Comparison of ENCODE assay signal across 8 cellular contexts in the genomic region with DNA sequence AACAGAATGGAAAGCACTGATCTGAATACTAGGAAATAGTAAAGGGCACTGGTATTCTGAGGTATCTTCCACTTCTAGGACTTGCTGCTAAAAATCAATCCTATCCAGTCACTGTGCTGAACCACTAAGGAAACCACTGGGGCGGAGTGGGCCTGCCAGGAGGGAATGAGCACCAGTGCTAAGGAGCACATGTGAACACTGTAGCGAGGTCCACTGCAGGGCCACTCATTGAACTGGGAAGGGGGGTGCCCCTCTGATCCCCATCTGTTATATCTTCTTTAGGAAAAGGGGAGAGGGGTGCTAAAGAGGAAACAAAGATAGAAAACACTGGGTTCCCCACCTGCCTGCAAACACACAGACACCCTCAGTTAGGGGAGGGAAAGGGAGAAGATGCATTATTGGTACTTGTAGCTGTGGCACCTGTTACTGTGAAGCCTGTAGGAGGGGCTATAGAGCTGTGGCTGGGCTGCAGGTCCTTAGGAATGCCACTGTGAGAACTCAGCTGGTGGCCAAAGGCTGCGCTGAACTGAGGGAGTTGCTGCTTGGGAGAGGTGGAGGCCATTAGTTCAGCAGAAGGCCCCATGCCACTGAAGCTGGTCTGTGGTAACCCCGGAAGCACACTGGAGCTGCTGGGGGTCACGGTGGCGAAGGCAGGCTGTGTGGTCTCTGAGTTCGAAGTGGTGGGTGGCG.
DNase-seq lines count a peak whose midpoint lies in the region; ATAC-seq, FAIRE-seq and TF ChIP-seq lines count a peak whose summit lies in the region.

No MANE protein-coding gene starts in this region.

- no peaks in the 10 kb centered on the region for H3K9me3 ChIP-seq in keratinocyte (ENCODE audit: control insufficient read depth, low read depth, low read length)

- H3K9ac ChIP-seq in keratinocyte (ENCODE audit: control insufficient read depth, extremely low read depth, insufficient read depth, low read length), result no peak overlapping the region

- H3K36me3 ChIP-seq in keratinocyte (ENCODE audit: control insufficient read depth in 2 of 2, extremely low read depth in 1 of 2, insufficient read depth in 2 of 2, low read length in 2 of 2), result peaks cover 8 to 12% of the 10 kb centered on the region in 2 experiments

- H3K4me1 ChIP-seq in keratinocyte (ENCODE audit: control insufficient read depth, extremely low read depth, insufficient read depth, low read length), result peaks cover 4% of the 10 kb centered on the region

- no peaks in the 10 kb centered on the region for H3K79me2 ChIP-seq in keratinocyte (ENCODE audit: control insufficient read depth, insufficient read depth, low read length)

- H3K4me2 ChIP-seq in keratinocyte (ENCODE audit: control insufficient read depth, extremely low read depth, insufficient read depth, low read depth, low read length), result no peak overlapping the region

- DNase-seq in D341Med (ENCODE audit: low spot score) (peak; percentile 59), keratinocyte (ENCODE audit: low read depth, low spot score) (no peak), hepatic stellate cell (ENCODE audit: low spot score) (no peak), anterior cingulate cortex (lab: John Stamatoyannopoulos, UW) (no peak), HPDE6-E6E7 (ENCODE audit: extremely low spot score) (no peak)
- DNase-seq in stimulated activated CD4-positive, alpha-beta T cell treated with anti-CD3 and anti-CD28 coated beads, Interleukin-12 subunit alpha, Interleukin-12 subunit beta, amount 100 ng/mL, for 4 hours, result no peak

- H2AFZ ChIP-seq in keratinocyte (ENCODE audit: control insufficient read depth, low read length), result no peak overlapping the region

- peak; percentile 63 for ATAC-seq in GM21825 (IDR thresholded peaks at IDR 0.05; ENCODE audit: unreplicated experiment)
- ATAC-seq in SK-N-SH treated with all-trans-retinoic acid at 6 μM for 48 hours, result peak; percentile 87

- H3K27me3 ChIP-seq in keratinocyte (ENCODE audit: control insufficient read depth, extremely low read depth, insufficient read depth, low read length), result no peaks in the 10 kb centered on the region

- no peaks in the 10 kb centered on the region for H4K20me1 ChIP-seq in keratinocyte (ENCODE audit: control insufficient read depth, extremely low read depth, insufficient read depth, low read length)

- H3K27ac ChIP-seq in keratinocyte (ENCODE audit: control insufficient read depth, insufficient read depth, low read length), result no peak overlapping the region

- H3K9me1 ChIP-seq in keratinocyte (ENCODE audit: control insufficient read depth, extremely low read depth, insufficient read depth, low read length), result no peaks in the 10 kb centered on the region

- TF ChIP-seq CTCF in keratinocyte (optimal IDR thresholded peaks at IDR 0.05 in 1 of 3, IDR thresholded peaks at IDR 0.05 in 1 of 3, conservative IDR thresholded peaks at IDR 0.05 in 1 of 3; ENCODE audit: extremely low read depth in 1 of 3, insufficient read depth in 2 of 3, low read length in 3 of 3), result peak; percentile 18 to 40 (median 20)

- H3K4me3 ChIP-seq in keratinocyte (ENCODE audit: control insufficient read depth in 2 of 3, extremely low read depth in 1 of 3, insufficient read depth in 2 of 3, low read depth in 1 of 3, low read length in 3 of 3), result no peak overlapping the region

- no peak for FAIRE-seq in keratinocyte (lab: Jason Lieb, UNC)

- dilution Hi-C loops in keratinocyte (cut with MboI; ENCODE audit: extremely low pct_ligation_motif_present, low sequenced_read_pairs), result no loop called here

TF ChIP-seq in SK-N-SH treated with all-trans-retinoic acid at 6 μM for 48 hours, 23 proteins besides CTCF, POLR2A, EP300 and RAD21:
- TF ChIP-seq PPARA (CRISPR knock-in tag; IDR thresholded peaks at IDR 0.05; ENCODE audit: borderline replicate concordance) (no peak), BACH2 (CRISPR knock-in tag; IDR thresholded peaks at IDR 0.05; ENCODE audit: borderline replicate concordance) (no peak), ZNF8 (CRISPR knock-in tag; IDR thresholded peaks at IDR 0.05) (no peak), OSR1 (CRISPR knock-in tag; IDR thresholded peaks at IDR 0.05) (no peak), ZFP3 (CRISPR knock-in tag; IDR thresholded peaks at IDR 0.05) (no peak), ZC3H10 (CRISPR knock-in tag; IDR thresholded peaks at IDR 0.05) (no peak), RARB (CRISPR knock-in tag; IDR thresholded peaks at IDR 0.05) (no peak), ESRRG (CRISPR knock-in tag; IDR thresholded peaks at IDR 0.05) (no peak)
